Comparison of ENCODE assay signal across 8 cellular contexts in the genomic region with DNA sequence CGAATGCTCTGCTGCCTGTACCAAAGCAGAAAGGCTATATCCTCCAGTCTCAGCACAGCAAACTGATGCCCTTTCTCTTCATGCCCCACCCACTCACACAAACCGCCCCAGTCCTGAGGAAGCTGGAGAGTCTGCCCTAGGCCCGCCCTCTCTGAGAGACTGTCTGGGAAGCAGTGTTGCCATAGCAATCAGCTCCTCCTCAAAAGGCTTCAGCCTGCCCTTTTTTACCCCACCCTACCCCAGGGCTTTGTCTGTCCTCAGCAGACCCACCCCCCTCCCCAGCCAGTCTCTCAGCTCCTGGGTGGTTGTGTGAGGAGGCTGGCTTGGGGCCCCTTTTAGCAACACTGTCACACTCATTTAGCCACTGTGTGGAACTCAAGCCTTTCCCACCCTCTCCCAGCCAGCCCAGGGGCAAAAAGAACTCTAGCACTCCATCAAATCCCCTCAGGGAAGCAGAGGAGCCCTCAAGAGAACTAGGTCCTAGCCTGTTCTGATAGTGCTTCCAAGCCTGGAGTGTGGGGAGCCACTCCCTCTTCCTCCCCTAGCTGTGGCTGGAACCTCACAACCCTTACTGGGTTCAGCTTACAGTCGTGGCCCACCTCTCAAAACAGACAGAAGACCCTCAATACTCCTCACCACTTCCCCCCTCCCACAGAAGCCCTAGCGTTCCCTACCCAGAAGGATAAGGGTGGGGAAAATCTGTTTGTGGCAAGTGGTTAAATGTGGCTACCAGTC. TPM values are rescaled to one million over a fixed set of nuclear protein-coding genes. Genes with fewer than 3 reads are reported as not detected.
A peak's percentile ranks its signal among the peaks of the same experiment; 100 is the strongest.
DNase-seq lines count a peak whose midpoint lies in the region; FAIRE-seq and TF ChIP-seq lines count a peak whose summit lies in the region.

No MANE protein-coding gene starts in this region.

- TF ChIP-seq CTCF in nephron progenitor cell (IDR thresholded peaks at IDR 0.05) (no peak), testis (IDR thresholded peaks at IDR 0.05) (no peak)

- H3K9me3 Mint-ChIP-seq in nephron progenitor cell, result no peaks in the 10 kb centered on the region

- no peak for TF ChIP-seq POLR2A in testis (IDR thresholded peaks at IDR 0.05)

- H3K27me3 ChIP-seq in testis, result no peaks in the 10 kb centered on the region

- H3K27me3 Mint-ChIP-seq in nephron progenitor cell (ENCODE audit: low read depth, poor library complexity), result peaks cover 8% of the 10 kb centered on the region

- no peaks in the 10 kb centered on the region for H3K36me3 ChIP-seq in testis (ENCODE audit: low read depth, missing control alignments)

- peak overlapping the region in 1 of 2 donors; percentile 65 for H3K4me3 ChIP-seq in testis

- no peak for FAIRE-seq in RCC 7860 (lab: Jason Lieb, UNC)

- peak overlapping the region; percentile 69 to 94 for H3K27ac ChIP-seq in testis

- peak overlapping the region; percentile 96 for H3K4me3 Mint-ChIP-seq in nephron progenitor cell

- DNase-seq in Caki2 (ENCODE audit: low read depth) (peak; percentile 92), HT1080 (ENCODE audit: low read depth) (peak; percentile 93), RCC 7860 (ENCODE audit: low spot score) (peak; percentile 54), fibroblast of the conjunctiva (ENCODE audit: low read depth) (peak; percentile 98), nephron progenitor cell (peak; percentile 82), testis (peak; percentile 89), 8988T (no peak)
- DNase-seq in activated T-helper 9 cell treated with anti-CD3 and anti-CD28 coated beads, Interleukin-2, amount 50 U/mL, for 16 hours (ENCODE audit: low read depth), result peak; percentile 45

- no peaks in the 10 kb centered on the region for H3K9me3 ChIP-seq in testis

- H3K27ac Mint-ChIP-seq in nephron progenitor cell, result peak overlapping the region; percentile 99

- peaks cover 70% of the 10 kb centered on the region for H3K4me1 Mint-ChIP-seq in nephron progenitor cell

- H3K4me1 ChIP-seq in testis, result peaks cover 41% of the 10 kb centered on the region

- intact Hi-C loops in testis (cut with DNase I; ENCODE audit: low total_unique reads), result loop anchor here (10.0 kb wide), 2 partner anchors 361 to 441 kb away; no protein-coding TSS in a partner anchor

- 14 to 28% methylated on average over 4 to 5 of the region's 5 CpGs for WGBS in testis, 2 donors

- H3K36me3 Mint-ChIP-seq in nephron progenitor cell (ENCODE audit: low read depth), result peaks cover 4% of the 10 kb centered on the region

- in situ Hi-C loops in Caki2 (cut with HindIII; ENCODE audit: low pct_unique_long_range_greater_than_20kb, low sequenced_read_pairs), result no loop called here

RNA-seq across cellular contexts. Expression of gene ATOSB, which starts 1.4 kb away (rescaled TPM):
- total RNA-seq in Caki2 (2014; rRNA removed; shearing (Covaris generic); ENCODE audit: low replicate concordance), result 4.1 and 6.4 TPM in 2 replicates
- 10.9 and 13.9 TPM in 2 replicates for total RNA-seq in HT1080 (2014; rRNA removed; shearing (Covaris generic))
- polyA plus RNA-seq in HT1080 (2015; cell fraction: cytosol; rRNA removed), result 23.4 and 23.7 TPM in 2 replicates
- polyA plus RNA-seq in HT1080 (2015; cell fraction: nucleus; rRNA removed), result 30.7 and 42.4 TPM in 2 replicates
- total RNA-seq in testis, result 10 to 100 TPM; 15.9 to 19.6 TPM
- polyA plus RNA-seq in testis (ENCODE audit: insufficient read depth, low read depth, low replicate concordance), result 16.0 TPM

RNA-seq across cellular contexts. Expression of gene STOML2, which starts 11.3 kb away (rescaled TPM):
- total RNA-seq in Caki2 (2014; rRNA removed; shearing (Covaris generic); ENCODE audit: low replicate concordance), result 187 and 211 TPM in 2 replicates
- total RNA-seq in HT1080 (2014; rRNA removed; shearing (Covaris generic)), result 286 and 296 TPM in 2 replicates
- 237 and 268 TPM in 2 replicates for polyA plus RNA-seq in HT1080 (2015; cell fraction: cytosol; rRNA removed)
- 125 and 128 TPM in 2 replicates for polyA plus RNA-seq in HT1080 (2015; cell fraction: nucleus; rRNA removed)
- total RNA-seq in testis, result 100 to 1,000 TPM in 1 of 2 donors, 10 to 100 TPM in 1; 87.1 to 115 TPM
- 102 TPM for polyA plus RNA-seq in testis (ENCODE audit: insufficient read depth, low read depth, low replicate concordance)

RNA-seq across cellular contexts. Expression of gene PIGO, which starts 17.9 kb away (rescaled TPM):
- total RNA-seq in Caki2 (2014; rRNA removed; shearing (Covaris generic); ENCODE audit: low replicate concordance), result 15.8 and 25.2 TPM in 2 replicates
- total RNA-seq in HT1080 (2014; rRNA removed; shearing (Covaris generic)), result 26.1 and 27.5 TPM in 2 replicates
- 19.6 and 23.5 TPM in 2 replicates for polyA plus RNA-seq in HT1080 (2015; cell fraction: cytosol; rRNA removed)
- 67.4 and 86.8 TPM in 2 replicates for polyA plus RNA-seq in HT1080 (2015; cell fraction: nucleus; rRNA removed)
- total RNA-seq in testis, result 10 to 100 TPM; 27.6 to 33.1 TPM
- 41.4 TPM for polyA plus RNA-seq in testis (ENCODE audit: insufficient read depth, low read depth, low replicate concordance)

RNA-seq across cellular contexts. Expression of gene FANCG, which starts 34.5 kb away (rescaled TPM):
- total RNA-seq in Caki2 (2014; rRNA removed; shearing (Covaris generic); ENCODE audit: low replicate concordance), result 36.1 and 53.0 TPM in 2 replicates
- 49.5 and 52.2 TPM in 2 replicates for total RNA-seq in HT1080 (2014; rRNA removed; shearing (Covaris generic))
- 23.7 and 31.6 TPM in 2 replicates for polyA plus RNA-seq in HT1080 (2015; cell fraction: cytosol; rRNA removed)
- polyA plus RNA-seq in HT1080 (2015; cell fraction: nucleus; rRNA removed), result 77.3 and 94.7 TPM in 2 replicates
- total RNA-seq in testis, result 10 to 100 TPM; 32.3 to 57.2 TPM
- 25.5 TPM for polyA plus RNA-seq in testis (ENCODE audit: insufficient read depth, low read depth, low replicate concordance)

RNA-seq across cellular contexts. Expression of gene VCP, which starts 41.9 kb away (rescaled TPM):
- 118 and 136 TPM in 2 replicates for total RNA-seq in Caki2 (2014; rRNA removed; shearing (Covaris generic); ENCODE audit: low replicate concordance)
- total RNA-seq in HT1080 (2014; rRNA removed; shearing (Covaris generic)), result 396 and 426 TPM in 2 replicates
- 152 and 162 TPM in 2 replicates for polyA plus RNA-seq in HT1080 (2015; cell fraction: cytosol; rRNA removed)
- polyA plus RNA-seq in HT1080 (2015; cell fraction: nucleus; rRNA removed), result 535 and 558 TPM in 2 replicates
- 100 to 1,000 TPM; 171 to 186 TPM for total RNA-seq in testis
- 229 TPM for polyA plus RNA-seq in testis (ENCODE audit: insufficient read depth, low read depth, low replicate concordance)
